ENCODE assay signal across 25 cellular contexts in genomic region chr2:57614988-57615387, GRCh38.
"Had no signal": no experiment of that assay in that cellular context is flagged by ENCODE, and none has a peak within 500 bp of the region (broad histone marks: within the 10 kb centered on the region; RNA-seq: fewer than 3 reads in every experiment).

No MANE protein-coding gene starts in this region.

- H3K4me3 ChIP-seq: left ventricle myocardium inferior, lung, mucosa of descending colon, ovary, skin epidermis, stomach, testis, thyroid gland, transverse colon, upper lobe of left lung, vagina had no signal

- H3K4me1 ChIP-seq: left ventricle myocardium inferior, stomach, testis, thyroid gland, transverse colon, upper lobe of left lung, vagina had no signal

- H3K9me3 ChIP-seq: ovary, stomach, testis, thyroid gland, transverse colon, upper lobe of left lung, vagina had no signal

- DNase-seq: immature natural killer cell; kidney; left ventricle myocardium inferior; midbrain; mucosa of descending colon; naive thymus-derived CD4-positive, alpha-beta T cell; ovary; retina; right cardiac atrium; stimulated activated CD4-positive, alpha-beta T cell treated with anti-CD3 and anti-CD28 coated beads, Interleukin-12 subunit alpha, Interleukin-12 subunit beta, amount 100 ng/mL, for 4 hours; stimulated activated CD4-positive, alpha-beta T cell treated with anti-CD3 and anti-CD28 coated beads, Interleukin-15, amount 100 ng/mL, for 24 hours; stimulated activated CD4-positive, alpha-beta T cell treated with anti-CD3 and anti-CD28 coated beads, Interleukin-2, amount 100 ng/mL, for 24 hours; stimulated activated CD4-positive, alpha-beta T cell treated with anti-CD3 and anti-CD28 coated beads, Interleukin-4, amount 100 ng/mL, for 1 hour; stimulated activated naive B cell treated with anti-CD40 and anti-IgM and Interleukin-4, amounts not matched to agents 10 μg/mL and 1 μg/mL and 100 μg/mL, for 72 hours; stimulated activated naive CD8-positive, alpha-beta T cell treated with anti-CD3 and anti-CD28 coated beads, Interleukin-15, Interleukin-2, amounts not matched to agents 100 U/mL and 50 U/mL, for 24 hours; stomach; testis; thyroid gland; transverse colon had no signal

- H3K27ac ChIP-seq: left ventricle myocardium inferior, ovary, skin epidermis, stomach, testis, thyroid gland, transverse colon, upper lobe of left lung, vagina had no signal

- ATAC-seq: mucosa of descending colon; naive thymus-derived CD4-positive, alpha-beta T cell; natural killer cell treated with Interleukin-12 subunit alpha and Interleukin-12 subunit beta and Interleukin-15 and Interleukin-18, amount 100 ng/mL, for 72 hours; right cardiac atrium; sciatic nerve; stimulated activated naive B cell treated with anti-CD40 and anti-IgM and Interleukin-4, amounts not matched to agents 10 μg/mL and 1 μg/mL and 100 μg/mL, for 72 hours; stimulated activated naive CD8-positive, alpha-beta T cell treated with anti-CD3 and anti-CD28 coated beads, Interleukin-15, Interleukin-2, amounts not matched to agents 100 U/mL and 50 U/mL, for 24 hours had no signal

- H3K27me3 ChIP-seq: ovary, stomach, testis, thyroid gland, transverse colon, upper lobe of left lung, vagina had no signal

- H3K36me3 ChIP-seq: left ventricle myocardium inferior, ovary, stomach, thyroid gland, transverse colon, upper lobe of left lung, vagina had no signal
